Comparison of ENCODE assay signal across 9 cellular contexts in the genomic region with DNA sequence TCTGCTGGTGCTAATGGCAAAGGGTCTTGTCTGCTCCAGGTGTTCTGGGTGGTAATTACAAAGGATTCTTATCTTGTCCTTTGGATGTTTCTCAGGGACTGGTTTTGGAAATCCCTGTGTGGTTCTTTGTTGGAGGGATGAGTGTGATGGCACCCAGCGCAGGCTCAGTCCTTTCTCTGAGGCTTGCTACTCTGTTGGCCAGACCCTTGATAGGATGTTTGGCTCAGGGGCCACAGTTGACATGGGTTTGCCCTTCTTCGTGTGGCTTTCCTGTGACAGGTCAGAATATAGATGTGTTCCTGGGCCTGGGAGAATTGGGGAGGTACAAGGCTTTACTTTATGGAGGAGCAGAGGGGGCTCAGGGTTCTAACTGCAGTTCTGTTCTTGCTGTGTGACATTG. TPM values are rescaled to one million over a fixed set of nuclear protein-coding genes. Genes with fewer than 3 reads are reported as not detected.
DNase-seq lines count a peak whose midpoint lies in the region; TF ChIP-seq lines count a peak whose summit lies in the region.
"Had no signal": no experiment of that assay in that cellular context is flagged by ENCODE, and none has a peak within 500 bp of the region (broad histone marks: within the 10 kb centered on the region; RNA-seq: fewer than 3 reads in every experiment).

No MANE protein-coding gene starts in this region.

- DNase-seq in HFF-Myc (ENCODE audit: extremely low read depth, low read depth) (no peak), mesendoderm (no peak), DMS53 treated with DMSO at 0.1 percent for 48 hours (lab: John Stamatoyannopoulos, UW; ENCODE audit: unreplicated experiment) (no peak), GF-D8 (lab: John Stamatoyannopoulos, UW) (no peak)
- no peak for DNase-seq in activated CD4-positive, alpha-beta T cell treated with anti-CD3 and anti-CD28 coated beads, Interleukin-2, amount 50 U/mL, for 1 hour
- DNase-seq in T-helper 2 cell treated with Interferon-gamma antibody and Interleukin-4, amounts not matched to agents 5 μg/mL and 100 μg/mL, for 36 hours (ENCODE audit: low spot score) = no peak

- H3K56ac ChIP-seq in mesendoderm (ENCODE audit: low read length) = no peak overlapping the region

- no peak overlapping the region for H3K4me3 Mint-ChIP-seq in T-helper 2 cell treated with Interferon-gamma antibody and Interleukin-4, amounts not matched to agents 5 μg/mL and 100 μg/mL, for 36 hours
- H3K4me3 Mint-ChIP-seq: central memory CD8-positive, alpha-beta T cell had no signal

- H2BK15ac ChIP-seq in mesendoderm (replicated peaks; ENCODE audit: low read depth) = no peak overlapping the region

- H3K9ac ChIP-seq in mesendoderm (ENCODE audit: low read length) (peak overlapping the region; percentile 9), stomach smooth muscle (ENCODE audit: low read length in 2 of 2) (peak overlapping the region; percentile 65 to 91)

- H3K27ac ChIP-seq in cingulate gyrus (ENCODE audit: low read depth, low read length) (peak overlapping the region; percentile 71), mesendoderm (ENCODE audit: low read depth, low read length) (no peak overlapping the region), stomach smooth muscle (ENCODE audit: low read length) (peak overlapping the region; percentile 97)

- H3K9me3 Mint-ChIP-seq in T-helper 2 cell treated with Interferon-gamma antibody and Interleukin-4, amounts not matched to agents 5 μg/mL and 100 μg/mL, for 36 hours = no peaks in the 10 kb centered on the region
- H3K9me3 Mint-ChIP-seq: central memory CD8-positive, alpha-beta T cell had no signal

- H2BK120ac ChIP-seq in mesendoderm (ENCODE audit: low read depth, low read length) = no peak overlapping the region

- H3K36me3 ChIP-seq in mesendoderm (ENCODE audit: control insufficient read depth, insufficient read depth, low read length) (no peaks in the 10 kb centered on the region), stomach smooth muscle (ENCODE audit: control insufficient read depth in 2 of 2, insufficient read depth in 2 of 2, low read length in 2 of 2) (peaks cover 0 to 5% of the 10 kb centered on the region in 2 donors)

- no peak for TF ChIP-seq CTCF in HFF-Myc (IDR thresholded peaks at IDR 0.05; ENCODE audit: low read depth, low read length, missing control alignments)

- H2BK5ac ChIP-seq in mesendoderm (ENCODE audit: low read length) = no peak overlapping the region

- no peak overlapping the region for H3K4ac ChIP-seq in mesendoderm (ENCODE audit: low read depth, low read length)

- H3K36me3 Mint-ChIP-seq in T-helper 2 cell treated with Interferon-gamma antibody and Interleukin-4, amounts not matched to agents 5 μg/mL and 100 μg/mL, for 36 hours (ENCODE audit: low read depth) = no peaks in the 10 kb centered on the region

- no peak overlapping the region for H4K5ac ChIP-seq in mesendoderm (ENCODE audit: low read length)

- H4K8ac ChIP-seq in mesendoderm (ENCODE audit: low read depth, low read length) = no peak overlapping the region

- H3K27ac Mint-ChIP-seq in T-helper 2 cell treated with Interferon-gamma antibody and Interleukin-4, amounts not matched to agents 5 μg/mL and 100 μg/mL, for 36 hours = no peak overlapping the region

- no peak overlapping the region for H2AK5ac ChIP-seq in mesendoderm (ENCODE audit: low read length)

- H3K4me3 ChIP-seq in HFF-Myc (replicated peaks; ENCODE audit: low read depth, low read length) = peak overlapping the region; percentile 56
- H3K4me3 ChIP-seq in mesendoderm (ENCODE audit: low read length) = no peak overlapping the region
- peak overlapping the region; percentile 71 to 87 for H3K4me3 ChIP-seq in stomach smooth muscle (ENCODE audit: low read length in 2 of 2)

- no peaks in the 10 kb centered on the region for H3K9me3 ChIP-seq in stomach smooth muscle (ENCODE audit: control insufficient read depth in 2 of 2, low read length in 2 of 2)

- H3K18ac ChIP-seq in mesendoderm (ENCODE audit: low read length) = no peak overlapping the region

- H3K79me1 ChIP-seq in mesendoderm (ENCODE audit: low read length) = peaks cover 15% of the 10 kb centered on the region

- H3K4me1 ChIP-seq in mesendoderm (ENCODE audit: control insufficient read depth, low read depth, low read length) (peaks cover 13% of the 10 kb centered on the region), stomach smooth muscle (ENCODE audit: control insufficient read depth, insufficient read depth, low read length) (peaks cover 82% of the 10 kb centered on the region)

- no peak overlapping the region for H3K4me2 ChIP-seq in mesendoderm (ENCODE audit: low read length)

- peaks cover 21% of the 10 kb centered on the region for H3K27me3 Mint-ChIP-seq in T-helper 2 cell treated with Interferon-gamma antibody and Interleukin-4, amounts not matched to agents 5 μg/mL and 100 μg/mL, for 36 hours (ENCODE audit: low read depth)

- H3K23ac ChIP-seq in mesendoderm (ENCODE audit: low read length) = no peak overlapping the region

- H3K27me3 ChIP-seq in mesendoderm (ENCODE audit: insufficient read depth, low read length, poor library complexity) = no peaks in the 10 kb centered on the region
- H3K27me3 ChIP-seq in stomach smooth muscle (ENCODE audit: control insufficient read depth in 1 of 2, insufficient read depth in 2 of 2, low read length in 2 of 2) = no peaks in the 10 kb centered on the region

- no CpG with 5 or more reads among the region's 2 CpGs for WGBS in mesendoderm (ENCODE audit: extremely low coverage, insufficient coverage, low lambda C conversion rate)

- peaks cover 9% of the 10 kb centered on the region for H3K4me1 Mint-ChIP-seq in T-helper 2 cell treated with Interferon-gamma antibody and Interleukin-4, amounts not matched to agents 5 μg/mL and 100 μg/mL, for 36 hours (ENCODE audit: low read depth)

- peaks cover 3% of the 10 kb centered on the region for H3K79me2 ChIP-seq in mesendoderm (ENCODE audit: control insufficient read depth, insufficient read depth, low read length)

RNA-seq across cellular contexts. Expression of a gene that starts 4.0 kb away (rescaled TPM):
- polyA plus RNA-seq in mesendoderm (2013, experiment 1 of 2) = 5.9 TPM
- polyA plus RNA-seq in mesendoderm (2013, experiment 2 of 2) = 5.8 TPM

RNA-seq across cellular contexts. Expression of a gene that starts 39.9 kb away (rescaled TPM):
- polyA plus RNA-seq in mesendoderm (2013, experiment 1 of 2) = 0.03 TPM
- polyA plus RNA-seq in mesendoderm (2013, experiment 2 of 2) = 0.07 TPM
